ENCODE assay signal across 8 cellular contexts in genomic region chr9:127224178-127224882, GRCh38.
A peak's percentile ranks its signal among the peaks of the same experiment; 100 is the strongest.
DNase-seq lines count a peak whose midpoint lies in the region; ATAC-seq and TF ChIP-seq lines count a peak whose summit lies in the region.

No MANE protein-coding gene starts in this region.

- no peaks in the 10 kb centered on the region for H3K9me3 ChIP-seq in iPS-18a (ENCODE audit: control insufficient read depth, low read depth, low read length)

- ATAC-seq in GM18505 (IDR thresholded peaks at IDR 0.05; ENCODE audit: unreplicated experiment) (peak; percentile 48), HG02938 (IDR thresholded peaks at IDR 0.05; ENCODE audit: unreplicated experiment) (peak; percentile 60)

- H3K9ac ChIP-seq in iPS-18a (ENCODE audit: low read length): peak overlapping the region; percentile 64

- TF ChIP-seq POLR2A in GM18505 (IDR thresholded peaks at IDR 0.05; ENCODE audit: borderline replicate concordance, extremely low read depth, insufficient read depth, insufficient read length): peak; percentile 46

- no peak overlapping the region for H3K27ac ChIP-seq in iPS-18a (ENCODE audit: low read length)

- peaks cover 7% of the 10 kb centered on the region for H3K4me1 ChIP-seq in iPS-18a (ENCODE audit: control insufficient read depth, low read depth, low read length)

- H3K36me3 ChIP-seq in iPS-18a (ENCODE audit: control insufficient read depth, low read depth, low read length): no peaks in the 10 kb centered on the region

- peaks cover 27% of the 10 kb centered on the region for H3K27me3 ChIP-seq in iPS-18a (ENCODE audit: control insufficient read depth, insufficient read depth, low read length)

- H3K4me3 ChIP-seq in iPS-18a (ENCODE audit: low read length) (peak overlapping the region; percentile 69), skeletal muscle cell (ENCODE audit: low read depth, low read length) (peak overlapping the region; percentile 57)

- DNase-seq in NCI-H2081 (lab: John Stamatoyannopoulos, UW) (peak; percentile 58 to 76), UCSD-AML1 (lab: John Stamatoyannopoulos, UW; ENCODE audit: unreplicated experiment) (peak; percentile 77), brain pericyte (ENCODE audit: low read depth, low spot score) (peak; percentile 59), skeletal muscle cell (ENCODE audit: low read depth) (peak; percentile 12), KG1 (lab: John Stamatoyannopoulos, UW) (no peak)
